ENCODE assay signal across 25 cellular contexts in genomic region chr7:129913428-129913827, GRCh38.
"Had no signal": no experiment of that assay in that cellular context is flagged by ENCODE, and none has a peak within 500 bp of the region (broad histone marks: within the 10 kb centered on the region; RNA-seq: fewer than 3 reads in every experiment).

No MANE protein-coding gene starts in this region.

- H3K36me3 ChIP-seq: ovary, prostate gland, uterus had no signal

- H3K27ac ChIP-seq: dorsolateral prefrontal cortex, esophagus muscularis mucosa, neutrophil, ovary, prostate gland, tibial nerve, uterus, VCaP had no signal

- H3K4me3 Mint-ChIP-seq: activated CD4-positive, alpha-beta T cell treated with anti-CD3 and anti-CD28 coated beads, Interleukin-2, amount 10 ng/mL, durations not matched to agents 7 days and 5 days; activated CD8-positive, alpha-beta memory T cell treated with anti-CD3 and anti-CD28 coated beads, Interleukin-2, amount 10 ng/mL, durations not matched to agents 7 days and 5 days; activated CD8-positive, alpha-beta T cell treated with anti-CD3 and anti-CD28 coated beads for 36 hours; natural killer cell; stimulated activated naive CD8-positive, alpha-beta T cell treated with anti-CD3 and anti-CD28 coated beads, Interleukin-15, amount 100 ng/mL, for 72 hours; T-helper 2 cell treated with Interferon-gamma antibody and Interleukin-4, amounts not matched to agents 5 μg/mL and 100 μg/mL, for 36 hours had no signal

- H3K27me3 ChIP-seq: dorsolateral prefrontal cortex, esophagus muscularis mucosa, neutrophil, ovary, tibial nerve, uterus had no signal

- H3K36me3 Mint-ChIP-seq: natural killer cell had no signal

- H3K27me3 Mint-ChIP-seq: activated CD4-positive, alpha-beta T cell treated with anti-CD3 and anti-CD28 coated beads, Interleukin-2, amount 10 ng/mL, durations not matched to agents 7 days and 5 days; activated CD8-positive, alpha-beta memory T cell treated with anti-CD3 and anti-CD28 coated beads, Interleukin-2, amount 10 ng/mL, durations not matched to agents 7 days and 5 days; activated CD8-positive, alpha-beta T cell treated with anti-CD3 and anti-CD28 coated beads for 36 hours; stimulated activated naive CD8-positive, alpha-beta T cell treated with anti-CD3 and anti-CD28 coated beads, Interleukin-15, amount 100 ng/mL, for 72 hours had no signal

- H3K4me3 ChIP-seq: dorsolateral prefrontal cortex, esophagus muscularis mucosa, lung, ovary, prostate gland, tibial nerve, uterus had no signal

- H3K9me3 ChIP-seq: esophagus muscularis mucosa, neutrophil, ovary, prostate gland, tibial nerve, uterus had no signal

- DNase-seq: activated CD4-positive, alpha-beta T cell treated with anti-CD3 and anti-CD28 coated beads, Interleukin-2, amount 10 ng/mL, durations not matched to agents 7 days and 5 days; activated CD4-positive, CD25-positive, alpha-beta regulatory T cell treated with anti-CD3 and anti-CD28 coated beads, Interleukin-2, amount 50 U/mL, for 72 hours; activated CD8-positive, alpha-beta memory T cell treated with anti-CD3 and anti-CD28 coated beads, Interleukin-2, amount 10 ng/mL, durations not matched to agents 7 days and 5 days; activated CD8-positive, alpha-beta T cell treated with anti-CD3 and anti-CD28 coated beads for 36 hours; activated gamma-delta T cell; activated T-cell treated with anti-CD3 and anti-CD28 coated beads for 4 hours; aorta; central memory CD4-positive, alpha-beta T cell; dorsolateral prefrontal cortex; hypothalamus; left colon; natural killer cell; ovary; right cardiac atrium; stimulated activated CD4-positive, alpha-beta T cell treated with anti-CD3 and anti-CD28 coated beads, Interleukin-1b, Interleukin-23, amount 100 ng/mL, for 48 hours; stimulated activated naive CD8-positive, alpha-beta T cell treated with anti-CD3 and anti-CD28 coated beads, Interleukin-15, amount 100 ng/mL, for 72 hours; uterus had no signal

- ATAC-seq: activated CD8-positive, alpha-beta memory T cell treated with anti-CD3 and anti-CD28 coated beads, Interleukin-2, amount 10 ng/mL, durations not matched to agents 7 days and 5 days; activated CD8-positive, alpha-beta T cell treated with anti-CD3 and anti-CD28 coated beads for 36 hours; activated naive CD4-positive, alpha-beta T cell treated with anti-CD3 and anti-CD28 coated beads, Interleukin-2, amount 50 U/mL, for 72 hours; left colon; natural killer cell; right cardiac atrium; stimulated activated naive CD8-positive, alpha-beta T cell treated with anti-CD3 and anti-CD28 coated beads, Interleukin-15, amount 100 ng/mL, for 72 hours had no signal

- H3K9me3 Mint-ChIP-seq: activated CD4-positive, alpha-beta T cell treated with anti-CD3 and anti-CD28 coated beads, Interleukin-2, amount 10 ng/mL, durations not matched to agents 7 days and 5 days; activated CD8-positive, alpha-beta T cell treated with anti-CD3 and anti-CD28 coated beads for 36 hours; activated naive CD4-positive, alpha-beta T cell treated with anti-CD3 and anti-CD28 coated beads, Interleukin-2, amount 50 U/mL, for 72 hours; natural killer cell; stimulated activated naive CD8-positive, alpha-beta T cell treated with anti-CD3 and anti-CD28 coated beads, Interleukin-15, amount 100 ng/mL, for 72 hours; T-helper 2 cell treated with Interferon-gamma antibody and Interleukin-4, amounts not matched to agents 5 μg/mL and 100 μg/mL, for 36 hours had no signal

- H3K27ac Mint-ChIP-seq: activated CD4-positive, alpha-beta T cell treated with anti-CD3 and anti-CD28 coated beads, Interleukin-2, amount 10 ng/mL, durations not matched to agents 7 days and 5 days; activated CD8-positive, alpha-beta memory T cell treated with anti-CD3 and anti-CD28 coated beads, Interleukin-2, amount 10 ng/mL, durations not matched to agents 7 days and 5 days; activated CD8-positive, alpha-beta T cell treated with anti-CD3 and anti-CD28 coated beads for 36 hours; activated naive CD4-positive, alpha-beta T cell treated with anti-CD3 and anti-CD28 coated beads, Interleukin-2, amount 50 U/mL, for 72 hours; T-helper 2 cell treated with Interferon-gamma antibody and Interleukin-4, amounts not matched to agents 5 μg/mL and 100 μg/mL, for 36 hours had no signal
